1 cellular context compared by ENCODE assay signal in genomic region chr14:39097159-39097558, GRCh38.
TF ChIP-seq lines count a peak whose summit lies in the region.

No MANE protein-coding gene starts in this region.

TF ChIP-seq in HepG2, 621 proteins besides CTCF, POLR2A, EP300 and RAD21 (continued from another document):
- TF ChIP-seq FOXO4 (CRISPR knock-in tag; conservative IDR thresholded peaks at IDR 0.05) (0 out of 2 replicates have a peak, but pooled peaks have one; percentile 7), ZFP1 (CRISPR knock-in tag; IDR thresholded peaks at IDR 0.05) (0 out of 2 replicates have a peak, but pooled peaks have one; percentile 23), SOX13 (IDR thresholded peaks at IDR 0.05) (peak; percentile 26; the same call in 1 of the 2 replicates), SOX13 (CRISPR knock-in tag; conservative IDR thresholded peaks at IDR 0.05 in 1 of 2, IDR thresholded peaks at IDR 0.05 in 1 of 2) (peak in 1 of 2 experiments; percentile 80; a peak in 2 of 4 replicates), ZNF136 (CRISPR knock-in tag; IDR thresholded peaks at IDR 0.05; ENCODE audit: low read depth) (0 out of 2 replicates have a peak, but pooled peaks have one; percentile 58), KLF16 (CRISPR knock-in tag; IDR thresholded peaks at IDR 0.05) (peak in 1 of 2 experiments; percentile 70; a peak in 1 of 4 replicates), KDM6A (CRISPR knock-in tag; IDR thresholded peaks at IDR 0.05; ENCODE audit: low read depth) (no peak), TCF12 (IDR thresholded peaks at IDR 0.05) (no peak), TCF12 (CRISPR knock-in tag; IDR thresholded peaks at IDR 0.05) (no peak), FOXP1 (IDR thresholded peaks at IDR 0.05) (no peak), FOXP1 (CRISPR knock-in tag; IDR thresholded peaks at IDR 0.05) (0 out of 2 replicates have a peak, but pooled peaks have one; percentile 5), ZKSCAN1 (IDR thresholded peaks at IDR 0.05; ENCODE audit: low read length) (peak; percentile 36; the same call in 1 of the 2 replicates), ATF1 (CRISPR knock-in tag; IDR thresholded peaks at IDR 0.05) (peak; percentile 38; the same call in 1 of the 2 replicates), HDAC2 (CRISPR knock-in tag; IDR thresholded peaks at IDR 0.05) (peak; percentile 55; the same call in 1 of the 2 replicates), ZNF709 (CRISPR knock-in tag; IDR thresholded peaks at IDR 0.05) (no peak), ZNF280D (CRISPR knock-in tag; IDR thresholded peaks at IDR 0.05) (no peak), ZNF766 (CRISPR knock-in tag; IDR thresholded peaks at IDR 0.05; ENCODE audit: borderline replicate concordance) (no peak), PREB (CRISPR knock-in tag; IDR thresholded peaks at IDR 0.05) (no peak), ATF4 (CRISPR knock-in tag; IDR thresholded peaks at IDR 0.05) (no peak), LCORL (IDR thresholded peaks at IDR 0.05) (peak; percentile 47; the same call in 1 of the 2 replicates), LCORL (CRISPR knock-in tag; IDR thresholded peaks at IDR 0.05) (no peak; the same call in 1 of the 2 replicates), FOSL2 (CRISPR knock-in tag; IDR thresholded peaks at IDR 0.05) (peak; percentile 38; the same call in 1 of the 2 replicates), MIER2 (CRISPR knock-in tag; IDR thresholded peaks at IDR 0.05) (peak; percentile 69; the same call in 1 of the 2 replicates), CREM (IDR thresholded peaks at IDR 0.05) (peak; percentile 47; the same call in 1 of the 2 replicates), CREM (CRISPR knock-in tag; IDR thresholded peaks at IDR 0.05) (no peak), GABPA (IDR thresholded peaks at IDR 0.05; ENCODE audit: low read depth, low read length) (no peak), GABPA (CRISPR knock-in tag; IDR thresholded peaks at IDR 0.05; ENCODE audit: low read depth) (peak; percentile 74), ZNF670 (CRISPR knock-in tag; IDR thresholded peaks at IDR 0.05; ENCODE audit: borderline replicate concordance) (no peak), NCOR1 (IDR thresholded peaks at IDR 0.05; ENCODE audit: borderline replicate concordance, low read length) (peak; percentile 74; the same call in 1 of the 2 replicates), ZNF891 (CRISPR knock-in tag; IDR thresholded peaks at IDR 0.05) (no peak), HNF4G (IDR thresholded peaks at IDR 0.05; ENCODE audit: borderline replicate concordance, low read depth, low read length) (peak; percentile 75), HNF4G (CRISPR knock-in tag; IDR thresholded peaks at IDR 0.05; ENCODE audit: borderline replicate concordance, low read depth) (no peak), HOXA3 (CRISPR knock-in tag; IDR thresholded peaks at IDR 0.05) (peak; percentile 64; the same call in 1 of the 2 replicates), CEBPB (IDR thresholded peaks at IDR 0.05; ENCODE audit: borderline replicate concordance, low read depth, low read length) (no peak), TBX3 (IDR thresholded peaks at IDR 0.05; ENCODE audit: borderline replicate concordance) (no peak), NR2F6 (IDR thresholded peaks at IDR 0.05) (no peak; the same call in 1 of the 2 replicates), NR2F6 (CRISPR knock-in tag; IDR thresholded peaks at IDR 0.05) (no peak), DNMT3B (CRISPR knock-in tag; conservative IDR thresholded peaks at IDR 0.05) (0 out of 2 replicates have a peak, but pooled peaks have one; percentile 32)
